8 cellular contexts compared by ENCODE assay signal in genomic region chrX:109732319-109732779, GRCh38. TPM values are rescaled to one million over a fixed set of nuclear protein-coding genes. Genes with fewer than 3 reads are reported as not detected.
DNase-seq lines count a peak whose midpoint lies in the region; ATAC-seq and TF ChIP-seq lines count a peak whose summit lies in the region.

No MANE protein-coding gene starts in this region.

- peak overlapping the region; percentile 90 for H3K4me3 Mint-ChIP-seq in activated T-helper 17 cell treated with anti-CD3 and anti-CD28 coated beads, Interleukin-2, amount 50 U/mL, for 72 hours
- peak overlapping the region; percentile 98 for H3K4me3 Mint-ChIP-seq in glutamatergic neuron (ENCODE audit: unreplicated experiment)

- no peaks in the 10 kb centered on the region for H3K36me3 ChIP-seq in prostate gland

- peak; percentile 19 for ATAC-seq in HG02610 (IDR thresholded peaks at IDR 0.05; ENCODE audit: unreplicated experiment)
- peak; percentile 71 for ATAC-seq in activated T-helper 17 cell treated with anti-CD3 and anti-CD28 coated beads, Interleukin-2, amount 50 U/mL, for 72 hours (replicated peaks)

- H3K27ac Mint-ChIP-seq in activated T-helper 17 cell treated with anti-CD3 and anti-CD28 coated beads, Interleukin-2, amount 50 U/mL, for 72 hours = peak overlapping the region; percentile 96
- H3K27ac Mint-ChIP-seq in glutamatergic neuron (ENCODE audit: unreplicated experiment) = peak overlapping the region; percentile 94

- no peak for TF ChIP-seq CTCF in glutamatergic neuron (IDR thresholded peaks at IDR 0.05; ENCODE audit: partially characterized antibody, unreplicated experiment)
- TF ChIP-seq CTCF in prostate gland (IDR thresholded peaks at IDR 0.05) = no peak

- H3K4me1 ChIP-seq in prostate gland (replicated peaks) = no peaks in the 10 kb centered on the region

- intact Hi-C loops in prostate gland (cut with DNase I) = loop anchor here (5.0 to 10.0 kb wide), 2 partner anchors 195 to 582 kb away; partner anchors contain the start of genes AMMECR1 and NXT2

- peaks cover 27% of the 10 kb centered on the region for H3K36me3 Mint-ChIP-seq in activated T-helper 17 cell treated with anti-CD3 and anti-CD28 coated beads, Interleukin-2, amount 50 U/mL, for 72 hours (ENCODE audit: low read depth)
- H3K36me3 Mint-ChIP-seq in glutamatergic neuron (ENCODE audit: unreplicated experiment) = no peaks in the 10 kb centered on the region

- TF ChIP-seq POLR2A in prostate gland (IDR thresholded peaks at IDR 0.05) = no peak

- WGBS in prostate gland = 0% methylated on average over 14 of the region's 14 CpGs

- peaks cover 14% of the 10 kb centered on the region for H3K4me1 Mint-ChIP-seq in activated T-helper 17 cell treated with anti-CD3 and anti-CD28 coated beads, Interleukin-2, amount 50 U/mL, for 72 hours
- peaks cover 3% of the 10 kb centered on the region for H3K4me1 Mint-ChIP-seq in glutamatergic neuron (ENCODE audit: low read depth, unreplicated experiment)

- peak; percentile 14 for DNase-seq in NCI-H146 (lab: John Stamatoyannopoulos, UW)
- no peak for DNase-seq in NCI-H146 treated with DMSO at 0.1 percent for 48 hours (lab: John Stamatoyannopoulos, UW; ENCODE audit: unreplicated experiment)
- DNase-seq in NCI-H2227 treated with DMSO at 0.1 percent for 48 hours (lab: John Stamatoyannopoulos, UW) = peak; percentile 19
- peak; percentile 9 for DNase-seq in glutamatergic neuron
- no peak for DNase-seq in prostate gland (ENCODE audit: low spot score)
- DNase-seq in NCI-H2029 treated with DMSO at 0.1 percent for 48 hours (lab: John Stamatoyannopoulos, UW) = no peak

- peak overlapping the region; percentile 48 to 49 for H3K4me3 ChIP-seq in prostate gland

- no peaks in the 10 kb centered on the region for H3K9me3 Mint-ChIP-seq in activated T-helper 17 cell treated with anti-CD3 and anti-CD28 coated beads, Interleukin-2, amount 50 U/mL, for 72 hours
- H3K9me3 Mint-ChIP-seq in glutamatergic neuron (ENCODE audit: unreplicated experiment) = peaks cover 12% of the 10 kb centered on the region

- H3K27me3 ChIP-seq in prostate gland (replicated peaks; ENCODE audit: insufficient read depth) = no peaks in the 10 kb centered on the region

- H3K9me3 ChIP-seq in prostate gland = no peaks in the 10 kb centered on the region

- H3K27me3 Mint-ChIP-seq in activated T-helper 17 cell treated with anti-CD3 and anti-CD28 coated beads, Interleukin-2, amount 50 U/mL, for 72 hours = no peaks in the 10 kb centered on the region
- H3K27me3 Mint-ChIP-seq in glutamatergic neuron (ENCODE audit: unreplicated experiment) = peaks cover 3% of the 10 kb centered on the region

- H3K27ac ChIP-seq in prostate gland = peak overlapping the region; percentile 71 to 76

RNA-seq across cellular contexts. Expression of gene ACSL4, which starts 0.7 kb away (rescaled TPM):
- total RNA-seq in activated T-helper 17 cell treated with anti-CD3 and anti-CD28 coated beads, Interleukin-2, amount 50 U/mL, for 72 hours = 10 to 100 TPM; 53.2 to 56.1 TPM
- total RNA-seq in glutamatergic neuron (ENCODE audit: unreplicated experiment) (77.9 TPM), prostate gland (100 to 1,000 TPM in 1 of 2 donors, 10 to 100 TPM in 1; 22.9 to 118 TPM)

Comparison
In these comparisons a context has a peak if more than half of its experiments do, and no peak if none do; other contexts are left out.
1. DNase-seq: peak in NCI-H146 (single experiment), NCI-H2227 treated with DMSO at 0.1 percent for 48 hours (single experiment) and glutamatergic neuron (single experiment); none in NCI-H146 treated with DMSO at 0.1 percent for 48 hours (single experiment), prostate gland (single experiment) and NCI-H2029 treated with DMSO at 0.1 percent for 48 hours (single experiment).